ENCODE assay signal across 1 cellular context in the genomic region with DNA sequence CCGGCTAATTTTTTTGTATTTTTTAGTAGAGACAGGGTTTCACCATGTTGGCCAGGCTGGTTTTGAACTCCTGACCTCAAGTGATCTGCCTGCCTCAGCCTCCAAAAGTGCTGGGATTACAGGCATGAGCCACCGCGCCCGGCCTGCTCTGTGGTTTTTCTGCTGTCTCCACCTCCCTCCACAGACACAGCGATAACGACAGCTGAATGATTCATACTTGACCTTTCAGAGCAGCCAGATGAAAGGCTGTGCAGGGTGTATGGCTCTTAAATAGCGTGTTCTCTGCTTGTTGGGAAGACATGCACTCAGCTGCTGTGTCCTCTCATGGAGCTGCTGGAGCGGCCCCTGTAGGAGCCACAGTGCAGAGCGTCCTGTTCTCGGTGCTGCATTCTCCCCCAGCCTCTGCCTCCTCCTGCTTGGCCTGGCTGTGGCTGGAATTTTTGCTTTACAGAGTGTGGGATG.
TF ChIP-seq lines count a peak whose summit lies in the region.
"Not testable (repeated sequence)": the region's sequence is repeated elsewhere in the genome, so short reads cannot be mapped to it uniquely, and the experiment has no call there.

No MANE protein-coding gene starts in this region.

TF ChIP-seq in HepG2, 621 proteins besides CTCF, POLR2A, EP300 and RAD21 (continued from another document and continues in another):
- TF ChIP-seq KLF11 (CRISPR knock-in tag; IDR thresholded peaks at IDR 0.05) = 0 out of 2 replicates have a peak, but pooled peaks have one; percentile 40
- peak; percentile 66; the same call in 1 of the 2 replicates for TF ChIP-seq ZNF350 (CRISPR knock-in tag; IDR thresholded peaks at IDR 0.05; ENCODE audit: borderline replicate concordance, low read depth)
- TF ChIP-seq RARA (CRISPR knock-in tag; IDR thresholded peaks at IDR 0.05) = peak; percentile 96
- TF ChIP-seq TBX2 (CRISPR knock-in tag; IDR thresholded peaks at IDR 0.05; ENCODE audit: borderline replicate concordance) = peak; percentile 89
- peak; percentile 68 for TF ChIP-seq KDM1A (CRISPR knock-in tag; IDR thresholded peaks at IDR 0.05)
- peak; percentile 76; the same call in 1 of the 3 replicates for TF ChIP-seq MXI1 (IDR thresholded peaks at IDR 0.05; ENCODE audit: borderline replicate concordance, low read depth, low read length)
- TF ChIP-seq FOSL2 (CRISPR knock-in tag; IDR thresholded peaks at IDR 0.05) = peak; percentile 99
- peak; percentile 84 for TF ChIP-seq BCL6 (CRISPR knock-in tag; IDR thresholded peaks at IDR 0.05)
- peak; percentile 75; the same call in 1 of the 2 replicates for TF ChIP-seq ZNF580 (CRISPR knock-in tag; IDR thresholded peaks at IDR 0.05; ENCODE audit: borderline replicate concordance, low read depth)
- TF ChIP-seq ESRRA (CRISPR knock-in tag; IDR thresholded peaks at IDR 0.05; ENCODE audit: low read depth) = peak; percentile 70; the same call in 1 of the 2 replicates
- peak; percentile 93 for TF ChIP-seq SKI (IDR thresholded peaks at IDR 0.05; ENCODE audit: partially characterized antibody)
- TF ChIP-seq SP5 (CRISPR knock-in tag; IDR thresholded peaks at IDR 0.05; ENCODE audit: borderline replicate concordance, low read depth) = peak; percentile 93
- peak; percentile 25; the same call in 1 of the 2 replicates for TF ChIP-seq KDM5B (CRISPR knock-in tag; IDR thresholded peaks at IDR 0.05; ENCODE audit: borderline replicate concordance)
- peak; percentile 58; the same call in 1 of the 2 replicates for TF ChIP-seq ZNF501 (CRISPR knock-in tag; IDR thresholded peaks at IDR 0.05)
- TF ChIP-seq ZNF788 (CRISPR knock-in tag; IDR thresholded peaks at IDR 0.05; ENCODE audit: borderline replicate concordance) = peak; percentile 58; the same call in 1 of the 2 replicates
- peak; percentile 86; the same call in 1 of the 2 replicates for TF ChIP-seq ZMYM4 (CRISPR knock-in tag; IDR thresholded peaks at IDR 0.05)
- TF ChIP-seq PRDM10 (CRISPR knock-in tag; IDR thresholded peaks at IDR 0.05; ENCODE audit: low read depth) = peak; percentile 27; the same call in 1 of the 2 replicates
- TF ChIP-seq GATAD1 (CRISPR knock-in tag; IDR thresholded peaks at IDR 0.05) = peak; percentile 66
- peak; percentile 88 for TF ChIP-seq FOSL1 (CRISPR knock-in tag; IDR thresholded peaks at IDR 0.05; ENCODE audit: borderline replicate concordance)
- peak; percentile 39; the same call in 1 of the 2 replicates for TF ChIP-seq ZFY (CRISPR knock-in tag; IDR thresholded peaks at IDR 0.05)
- TF ChIP-seq SALL2 (CRISPR knock-in tag; IDR thresholded peaks at IDR 0.05) = 0 out of 2 replicates have a peak, but pooled peaks have one; percentile 33
- peak in 1 of 2 experiments; percentile 52; a peak in 1 of 4 replicates for TF ChIP-seq REST (IDR thresholded peaks at IDR 0.05; ENCODE audit: borderline replicate concordance in 1 of 2, low read depth in 1 of 2, low read length in 2 of 2)
- TF ChIP-seq BHLHE40 (IDR thresholded peaks at IDR 0.05; ENCODE audit: low read length) = peak; percentile 54
- TF ChIP-seq ZBTB38 (CRISPR knock-in tag; IDR thresholded peaks at IDR 0.05) = peak; percentile 18; the same call in 1 of the 2 replicates
- peak; percentile 48; the same call in 1 of the 2 replicates for TF ChIP-seq MLX (CRISPR knock-in tag; IDR thresholded peaks at IDR 0.05)
- TF ChIP-seq, protein P1, sequence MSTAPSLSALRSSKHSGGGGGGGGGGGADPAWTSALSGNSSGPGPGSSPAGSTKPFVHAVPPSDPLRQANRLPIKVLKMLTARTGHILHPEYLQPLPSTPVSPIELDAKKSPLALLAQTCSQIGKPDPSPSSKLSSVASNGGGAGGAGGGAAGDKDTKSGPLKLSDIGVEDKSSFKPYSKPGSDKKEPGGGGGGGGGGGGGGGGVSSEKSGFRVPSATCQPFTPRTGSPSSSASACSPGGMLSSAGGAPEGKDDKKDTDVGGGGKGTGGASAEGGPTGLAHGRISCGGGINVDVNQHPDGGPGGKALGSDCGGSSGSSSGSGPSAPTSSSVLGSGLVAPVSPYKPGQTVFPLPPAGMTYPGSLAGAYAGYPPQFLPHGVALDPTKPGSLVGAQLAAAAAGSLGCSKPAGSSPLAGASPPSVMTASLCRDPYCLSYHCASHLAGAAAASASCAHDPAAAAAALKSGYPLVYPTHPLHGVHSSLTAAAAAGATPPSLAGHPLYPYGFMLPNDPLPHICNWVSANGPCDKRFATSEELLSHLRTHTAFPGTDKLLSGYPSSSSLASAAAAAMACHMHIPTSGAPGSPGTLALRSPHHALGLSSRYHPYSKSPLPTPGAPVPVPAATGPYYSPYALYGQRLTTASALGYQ (CRISPR knock-in tag; IDR thresholded peaks at IDR 0.05) = peak; percentile 91
- peak; percentile 21; the same call in 1 of the 2 replicates for TF ChIP-seq FOXK1 (CRISPR knock-in tag; IDR thresholded peaks at IDR 0.05; ENCODE audit: borderline replicate concordance, low read depth)
- TF ChIP-seq ZNF589 (CRISPR knock-in tag; conservative IDR thresholded peaks at IDR 0.05) = peak; percentile 77; the same call in 1 of the 2 replicates
- TF ChIP-seq CREM (IDR thresholded peaks at IDR 0.05) = peak; percentile 52
- not testable (repeated sequence) for TF ChIP-seq CREM (CRISPR knock-in tag; IDR thresholded peaks at IDR 0.05)
- TF ChIP-seq SKIL (CRISPR knock-in tag; IDR thresholded peaks at IDR 0.05; ENCODE audit: borderline replicate concordance) = peak; percentile 91
- TF ChIP-seq, protein P2, sequence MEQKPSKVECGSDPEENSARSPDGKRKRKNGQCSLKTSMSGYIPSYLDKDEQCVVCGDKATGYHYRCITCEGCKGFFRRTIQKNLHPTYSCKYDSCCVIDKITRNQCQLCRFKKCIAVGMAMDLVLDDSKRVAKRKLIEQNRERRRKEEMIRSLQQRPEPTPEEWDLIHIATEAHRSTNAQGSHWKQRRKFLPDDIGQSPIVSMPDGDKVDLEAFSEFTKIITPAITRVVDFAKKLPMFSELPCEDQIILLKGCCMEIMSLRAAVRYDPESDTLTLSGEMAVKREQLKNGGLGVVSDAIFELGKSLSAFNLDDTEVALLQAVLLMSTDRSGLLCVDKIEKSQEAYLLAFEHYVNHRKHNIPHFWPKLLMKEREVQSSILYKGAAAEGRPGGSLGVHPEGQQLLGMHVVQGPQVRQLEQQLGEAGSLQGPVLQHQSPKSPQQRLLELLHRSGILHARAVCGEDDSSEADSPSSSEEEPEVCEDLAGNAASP (CRISPR knock-in tag; IDR thresholded peaks at IDR 0.05; ENCODE audit: borderline replicate concordance) = peak; percentile 81; the same call in 1 of the 2 replicates
- peak; percentile 90; the same call in 1 of the 2 replicates for TF ChIP-seq PITX1 (CRISPR knock-in tag; IDR thresholded peaks at IDR 0.05)
- 0 out of 2 replicates have a peak, but pooled peaks have one; percentile 21 for TF ChIP-seq ZNF263 (CRISPR knock-in tag; IDR thresholded peaks at IDR 0.05)
- TF ChIP-seq SPEN (CRISPR knock-in tag; IDR thresholded peaks at IDR 0.05; ENCODE audit: low read depth) = 0 out of 2 replicates have a peak, but pooled peaks have one; percentile 43
- peak; percentile 68; the same call in 1 of the 2 replicates for TF ChIP-seq HOXD1 (CRISPR knock-in tag; IDR thresholded peaks at IDR 0.05)
- peak; percentile 90 for TF ChIP-seq ZMYM3 (CRISPR knock-in tag; IDR thresholded peaks at IDR 0.05)
- TF ChIP-seq ZNF614 (CRISPR knock-in tag; IDR thresholded peaks at IDR 0.05; ENCODE audit: borderline replicate concordance) = peak; percentile 90
- TF ChIP-seq NR2F1 (CRISPR knock-in tag; IDR thresholded peaks at IDR 0.05) = peak; percentile 93 to 97
- peak; percentile 95 for TF ChIP-seq CBFB (CRISPR knock-in tag; IDR thresholded peaks at IDR 0.05)
- peak; percentile 94 for TF ChIP-seq ARID5B (CRISPR knock-in tag; IDR thresholded peaks at IDR 0.05)
- TF ChIP-seq MAFF (IDR thresholded peaks at IDR 0.05; ENCODE audit: low read depth, low read length) = 0 out of 2 replicates have a peak, but pooled peaks have one; percentile 4
